Comparison of ENCODE assay signal across 37 cellular contexts in the genomic region with DNA sequence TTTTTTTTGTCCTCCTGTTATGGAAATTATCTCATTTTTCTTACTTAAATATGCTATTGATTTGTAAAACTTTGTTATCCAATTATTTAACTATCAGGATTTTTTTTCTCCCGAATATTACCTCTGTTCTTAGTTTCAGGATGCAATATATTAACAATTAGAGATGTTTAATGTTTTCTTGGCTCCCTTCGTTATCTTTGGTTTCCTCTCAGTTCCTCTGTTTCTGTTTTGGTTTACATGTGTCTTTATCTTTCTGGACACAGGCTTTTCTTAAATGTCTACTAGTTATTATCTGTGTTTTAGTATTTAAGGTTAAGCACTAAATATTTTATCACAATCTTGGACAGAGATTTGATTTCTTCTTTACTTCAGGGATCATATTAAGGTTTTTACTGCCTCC.
DNase-seq lines count a peak whose midpoint lies in the region; ATAC-seq, FAIRE-seq and TF ChIP-seq lines count a peak whose summit lies in the region.
"Had no signal": no experiment of that assay in that cellular context is flagged by ENCODE, and none has a peak within 500 bp of the region (broad histone marks: within the 10 kb centered on the region; RNA-seq: fewer than 3 reads in every experiment).

No MANE protein-coding gene starts in this region.

- no peak for DNase-seq in GM12878 (ENCODE audit: low read depth, low spot score)
- no peak for DNase-seq in central memory CD8-positive, alpha-beta T cell (ENCODE audit: low spot score in 2 of 2)
- no peak for DNase-seq in kidney
- no peak for DNase-seq in GM03348 (ENCODE audit: low spot score)
- DNase-seq in glutamatergic neuron = no peak
- DNase-seq in medulla oblongata (ENCODE audit: extremely low spot score) = no peak
- DNase-seq in right atrium auricular region (ENCODE audit: low spot score) = no peak
- DNase-seq: 8988T; ACHN; AML-193; BE2C; C1 segment of cervical spinal cord; Caco-2; Calu3; CD4-positive, alpha-beta memory T cell; CD4-positive, alpha-beta T cell; CD4-positive, CD25-positive, alpha-beta regulatory T cell; CD8-positive, alpha-beta memory T cell; CD8-positive, alpha-beta T cell; COR-L47; DMS 273 treated with DMSO at 0.1 percent for 48 hours; DMS153; DMS53; DMS79; DMS79 treated with DMSO at 0.1 percent for 48 hours; DND-41; EL had no signal

- H3K79me2 ChIP-seq in GM12878 (ENCODE audit: control insufficient read depth, insufficient read depth, low read length) = no peaks in the 10 kb centered on the region

- H4K20me1 ChIP-seq in GM12878 (ENCODE audit: control insufficient read depth, insufficient read depth) = no peaks in the 10 kb centered on the region
- H4K20me1 ChIP-seq: BLaER1; BLaER1 treated with 17β-estradiol and CSF1 and Interleukin-3, amounts not matched to agents 10 nM and 100 nM had no signal

- H3K27me3 Mint-ChIP-seq in central memory CD8-positive, alpha-beta T cell = no peaks in the 10 kb centered on the region
- no peaks in the 10 kb centered on the region for H3K27me3 Mint-ChIP-seq in glutamatergic neuron (ENCODE audit: unreplicated experiment)
- H3K27me3 Mint-ChIP-seq: B cell; CD4-positive, alpha-beta memory T cell; CD4-positive, alpha-beta T cell; CD4-positive, CD25-positive, alpha-beta regulatory T cell; CD8-positive, alpha-beta memory T cell had no signal

- no peak for FAIRE-seq in GM12878 (lab: Jason Lieb, UNC)
- peak; percentile 27 for FAIRE-seq in kidney (lab: Jason Lieb, UNC)
- FAIRE-seq: A204.1, A549, D721Med had no signal

- H3K27ac Mint-ChIP-seq in central memory CD8-positive, alpha-beta T cell (ENCODE audit: low read depth) = peak overlapping the region; percentile 20
- H3K27ac Mint-ChIP-seq in glutamatergic neuron (ENCODE audit: unreplicated experiment) = no peak overlapping the region
- H3K27ac Mint-ChIP-seq: B cell; CD14-positive monocyte; CD4-positive, alpha-beta memory T cell; CD4-positive, alpha-beta T cell; CD4-positive, CD25-positive, alpha-beta regulatory T cell; CD8-positive, alpha-beta memory T cell; CD8-positive, alpha-beta T cell had no signal

- TF ChIP-seq RAD21 in GM12878 (IDR thresholded peaks at IDR 0.05; ENCODE audit: insufficient read depth, low read depth, low read length) = no peak

- H3K27me3 ChIP-seq in GM12878 (replicated peaks in 1 of 2; ENCODE audit: control insufficient read depth in 2 of 2, insufficient read depth in 2 of 2, low read length in 1 of 2) (no peaks in the 10 kb centered on the region), right atrium auricular region (no peaks in the 10 kb centered on the region)
- H3K27me3 ChIP-seq: BE2C; BLaER1; BLaER1 treated with 17β-estradiol and CSF1 and Interleukin-3, amounts not matched to agents 10 nM and 100 nM had no signal

- TF ChIP-seq POLR2A in GM12878 (IDR thresholded peaks at IDR 0.05; ENCODE audit: low read depth, low read length) = no peak

- WGBS in GM12878 (ENCODE audit: insufficient coverage, insufficient replicate concordance, low lambda C conversion rate, missing lambda C conversion rate) = 0% methylated on average over 2 of the region's 2 CpGs

- H3K4me2 ChIP-seq in GM12878 (ENCODE audit: control insufficient read depth, insufficient read depth) = no peak overlapping the region
- H3K4me2 ChIP-seq: A549; BLaER1; BLaER1 treated with 17β-estradiol and CSF1 and Interleukin-3, amounts not matched to agents 10 nM and 100 nM had no signal

- no TSS peak for BruUV-seq in GM12878 (replicated peaks; lab: Mats Ljungman, UMichigan)

- intact Hi-C loops in GM12878 (cut with micrococcal nuclease; ENCODE audit: unreplicated experiment) (no loop called here), kidney (cut with DNase I) (no loop called here)

- TF ChIP-seq EP300 in GM12878 (IDR thresholded peaks at IDR 0.05; ENCODE audit: borderline replicate concordance in 1 of 2, control insufficient read depth in 1 of 2, low read depth in 2 of 2, low read length in 2 of 2) = no peak

- H3K36me3 ChIP-seq in GM12878 (ENCODE audit: control insufficient read depth in 2 of 2, insufficient read depth in 2 of 2, low read length in 1 of 2) (no peaks in the 10 kb centered on the region), kidney (ENCODE audit: control insufficient read depth in 1 of 2, insufficient read depth in 2 of 2, low read length in 2 of 2) (no peaks in the 10 kb centered on the region), right atrium auricular region (no peaks in the 10 kb centered on the region)
- H3K36me3 ChIP-seq: BE2C; BLaER1; BLaER1 treated with 17β-estradiol and CSF1 and Interleukin-3, amounts not matched to agents 10 nM and 100 nM had no signal

- H3K9me3 ChIP-seq in GM12878 (replicated peaks; ENCODE audit: control insufficient read depth, insufficient read depth, low read length) (no peaks in the 10 kb centered on the region), kidney (ENCODE audit: control insufficient read depth in 1 of 2, low read length in 2 of 2) (no peaks in the 10 kb centered on the region), right atrium auricular region (no peaks in the 10 kb centered on the region)
- H3K9me3 ChIP-seq: A549; BE2C; BLaER1; BLaER1 treated with 17β-estradiol and CSF1 and Interleukin-3, amounts not matched to agents 10 nM and 100 nM; Caco-2 had no signal

- no peak overlapping the region for H2AFZ ChIP-seq in GM12878 (ENCODE audit: control insufficient read depth, low read depth, low read length)

- in situ Hi-C loops in GM12878 (cut with MboI) = no loop called here

- H3K36me3 Mint-ChIP-seq in central memory CD8-positive, alpha-beta T cell (ENCODE audit: insufficient read depth) = no peaks in the 10 kb centered on the region
- H3K36me3 Mint-ChIP-seq in glutamatergic neuron (ENCODE audit: unreplicated experiment) = no peaks in the 10 kb centered on the region
- H3K36me3 Mint-ChIP-seq: CD14-positive monocyte; CD4-positive, alpha-beta memory T cell; CD4-positive, CD25-positive, alpha-beta regulatory T cell; CD8-positive, alpha-beta memory T cell; CD8-positive, alpha-beta T cell had no signal

- CTCF ChIA-PET in GM12878 (lab: Yijun Ruan, JAX) = no interaction called here

- peaks cover 23% of the 10 kb centered on the region for H3K9me3 Mint-ChIP-seq in central memory CD8-positive, alpha-beta T cell
- no peaks in the 10 kb centered on the region for H3K9me3 Mint-ChIP-seq in glutamatergic neuron (ENCODE audit: unreplicated experiment)
- H3K9me3 Mint-ChIP-seq: CD4-positive, alpha-beta T cell had no signal

- SMC1A ChIA-PET in GM12878 (lab: Charles Lee; ENCODE audit: uncharacterized antibody, unreplicated experiment) = no interaction called here

- H3K27ac ChIP-seq in GM12878 (ENCODE audit: control insufficient read depth, insufficient read depth) = no peak overlapping the region
- no peak overlapping the region for H3K27ac ChIP-seq in kidney (ENCODE audit: low read depth in 2 of 2, low read length in 2 of 2)
- H3K27ac ChIP-seq in right atrium auricular region = no peak overlapping the region
- H3K27ac ChIP-seq: 22Rv1; A549; BLaER1; BLaER1 treated with 17β-estradiol and CSF1 and Interleukin-3, amounts not matched to agents 10 nM and 100 nM; C4-2B had no signal

- RAD21 ChIA-PET in GM12878 (lab: Charles Lee; ENCODE audit: unreplicated experiment) = no interaction called here

- peak; percentile 69 for ATAC-seq in GM18861 (IDR thresholded peaks at IDR 0.05; ENCODE audit: unreplicated experiment)
- ATAC-seq in GM12878 = 0 out of 3 replicates have a peak, but pooled peaks have one; percentile 38
- no peak for ATAC-seq in central memory CD8-positive, alpha-beta T cell (replicated peaks; ENCODE audit: extremely low read depth, poor library complexity, severe bottlenecking)
- ATAC-seq: A549; CD8-positive, alpha-beta T cell had no signal

- H3K4me1 ChIP-seq in GM12878 (ENCODE audit: control insufficient read depth, insufficient read depth, low read length) (no peaks in the 10 kb centered on the region), kidney (ENCODE audit: control insufficient read depth in 1 of 2, insufficient read depth in 1 of 2, low read depth in 1 of 2, low read length in 2 of 2) (no peaks in the 10 kb centered on the region), right atrium auricular region (no peaks in the 10 kb centered on the region)
- H3K4me1 ChIP-seq: BE2C, BLaER1, Caco-2 had no signal

- H3K4me3 ChIP-seq in GM12878 (no peak overlapping the region), kidney (ENCODE audit: low read length in 2 of 2) (no peak overlapping the region), right atrium auricular region (no peak overlapping the region)
- H3K4me3 ChIP-seq: A549; BLaER1; BLaER1 treated with 17β-estradiol and CSF1 and Interleukin-3, amounts not matched to agents 10 nM and 100 nM had no signal

- no peak for TF ChIP-seq CTCF in GM12878 (IDR thresholded peaks at IDR 0.05 in 2 of 3, conservative IDR thresholded peaks at IDR 0.05 in 1 of 3; ENCODE audit: control insufficient read depth in 2 of 3, extremely low read depth in 1 of 3, insufficient read depth in 1 of 3, low read depth in 3 of 3, low read length in 3 of 3)
- no peak for TF ChIP-seq CTCF in kidney (IDR thresholded peaks at IDR 0.05; ENCODE audit: borderline replicate concordance, extremely low read depth, insufficient read depth)
- TF ChIP-seq CTCF in glutamatergic neuron (IDR thresholded peaks at IDR 0.05; ENCODE audit: partially characterized antibody, unreplicated experiment) = no peak
- TF ChIP-seq CTCF in right atrium auricular region (IDR thresholded peaks at IDR 0.05) = no peak

- no peak overlapping the region for H3K4me3 Mint-ChIP-seq in central memory CD8-positive, alpha-beta T cell
- H3K4me3 Mint-ChIP-seq in glutamatergic neuron (ENCODE audit: unreplicated experiment) = no peak overlapping the region
- H3K4me3 Mint-ChIP-seq: B cell; CD14-positive monocyte; CD4-positive, alpha-beta memory T cell; CD4-positive, alpha-beta T cell; CD4-positive, CD25-positive, alpha-beta regulatory T cell; CD8-positive, alpha-beta memory T cell; CD8-positive, alpha-beta T cell had no signal

- H3K9ac ChIP-seq in GM12878 (ENCODE audit: control insufficient read depth, insufficient read depth, low read length) (no peak overlapping the region), kidney (ENCODE audit: low read length in 2 of 2) (no peak overlapping the region)
- H3K9ac ChIP-seq: BLaER1; BLaER1 treated with 17β-estradiol and CSF1 and Interleukin-3, amounts not matched to agents 10 nM and 100 nM had no signal

- no peaks in the 10 kb centered on the region for H3K4me1 Mint-ChIP-seq in central memory CD8-positive, alpha-beta T cell
- peaks cover 2% of the 10 kb centered on the region for H3K4me1 Mint-ChIP-seq in glutamatergic neuron (ENCODE audit: low read depth, unreplicated experiment)
- H3K4me1 Mint-ChIP-seq: B cell; CD14-positive monocyte; CD4-positive, alpha-beta memory T cell; CD4-positive, CD25-positive, alpha-beta regulatory T cell; CD8-positive, alpha-beta memory T cell had no signal

- POLR2A ChIA-PET in GM12878 (lab: Charles Lee) = no interaction called here
